In genomic region chr15:90151989-90152645, GRCh38 we compare ENCODE assay signal across 17 cellular contexts. TPM values are rescaled to one million over a fixed set of nuclear protein-coding genes. Genes with fewer than 3 reads are reported as not detected.
DNase-seq lines count a peak whose midpoint lies in the region; ATAC-seq, FAIRE-seq and TF ChIP-seq lines count a peak whose summit lies in the region.
"Had no signal": no experiment of that assay in that cellular context is flagged by ENCODE, and none has a peak within 500 bp of the region (broad histone marks: within the 10 kb centered on the region; RNA-seq: fewer than 3 reads in every experiment).

No MANE protein-coding gene starts in this region.

- H3K4me1 ChIP-seq in HUES64 (ENCODE audit: insufficient read depth, low read length), result peaks cover 26% of the 10 kb centered on the region
- H3K4me1 ChIP-seq in endodermal cell (ENCODE audit: control insufficient read depth, insufficient read depth, low read length), result no peaks in the 10 kb centered on the region
- H3K4me1 ChIP-seq in left lung, result peaks cover 10 to 11% of the 10 kb centered on the region in 2 donors

- no peaks in the 10 kb centered on the region for H3K36me3 Mint-ChIP-seq in endodermal cell (ENCODE audit: low read depth)
- H3K36me3 Mint-ChIP-seq: activated CD4-positive, alpha-beta memory T cell treated with anti-CD3 and anti-CD28 coated beads for 36 hours had no signal

- no peak for TF ChIP-seq CTCF in endodermal cell (conservative IDR thresholded peaks at IDR 0.05)
- no peak for TF ChIP-seq CTCF in left lung (IDR thresholded peaks at IDR 0.05)

- no peaks in the 10 kb centered on the region for H3K9me3 Mint-ChIP-seq in endodermal cell
- H3K9me3 Mint-ChIP-seq: activated CD4-positive, alpha-beta memory T cell treated with anti-CD3 and anti-CD28 coated beads for 36 hours; central memory CD8-positive, alpha-beta T cell had no signal

- H3K9ac ChIP-seq in HUES64 (ENCODE audit: low read depth, low read length) (peak overlapping the region; percentile 18; the same call in 1 of the 2 replicates), endodermal cell (ENCODE audit: extremely low read depth, low read length, poor library complexity, severe bottlenecking) (no peak overlapping the region)

- DNase-seq in endodermal cell (peak; percentile 88), left lung (no peak), posterior cingulate gyrus (peak in 7 of 10 donors; percentile 8 to 76 (median 31)), GM19239 (ENCODE audit: insufficient read length, low spot score) (no peak), DMS153 (lab: John Stamatoyannopoulos, UW) (no peak), NCI-H1930 (lab: John Stamatoyannopoulos, UW) (no peak)
- DNase-seq: activated CD4-positive, alpha-beta memory T cell treated with anti-CD3 and anti-CD28 coated beads for 36 hours; activated T-cell treated with anti-CD3 and anti-CD28 coated beads, Interleukin-2, amount 50 U/mL, for 48 hours; foreskin melanocyte; MG63; NCI-H2029; NCI-H510A treated with DMSO at 0.1 percent for 48 hours had no signal

- H3K4me3 ChIP-seq in HUES64 (ENCODE audit: low read length), result no peak overlapping the region
- H3K4me3 ChIP-seq in endodermal cell (ENCODE audit: low read length), result no peak overlapping the region
- H3K4me3 ChIP-seq in left lung, result no peak overlapping the region
- H3K4me3 ChIP-seq: MG63 had no signal

- peak overlapping the region; percentile 84 for H3K27ac Mint-ChIP-seq in endodermal cell
- H3K27ac Mint-ChIP-seq: activated CD4-positive, alpha-beta memory T cell treated with anti-CD3 and anti-CD28 coated beads for 36 hours had no signal

- FAIRE-seq in GM19239 (lab: Jason Lieb, UNC), result no peak
- FAIRE-seq: islet of Langerhans had no signal

- H3K27ac ChIP-seq in HUES64 (ENCODE audit: low read depth, low read length) (peak overlapping the region; percentile 60), endodermal cell (ENCODE audit: low read depth, low read length) (no peak overlapping the region), left lung (no peak overlapping the region)

- 31% methylated on average over 9 of the region's 10 CpGs for WGBS in HUES64
- WGBS in endodermal cell (ENCODE audit: insufficient coverage in 1 of 2, insufficient read length in 1 of 2), 2 experiments, result 58 to 63% methylated on average over 9 to 10 of the region's 10 CpGs

- peaks cover 22% of the 10 kb centered on the region for H3K4me1 Mint-ChIP-seq in endodermal cell
- H3K4me1 Mint-ChIP-seq: central memory CD8-positive, alpha-beta T cell had no signal

- H3K27me3 ChIP-seq in HUES64 (ENCODE audit: insufficient read depth, low read length), result peaks cover 7% of the 10 kb centered on the region
- no peaks in the 10 kb centered on the region for H3K27me3 ChIP-seq in endodermal cell (ENCODE audit: control insufficient read depth, insufficient read depth, low read length, poor library complexity, severe bottlenecking)
- no peaks in the 10 kb centered on the region for H3K27me3 ChIP-seq in left lung
- H3K27me3 ChIP-seq: MG63 had no signal

- peaks cover 3% of the 10 kb centered on the region for H3K27me3 Mint-ChIP-seq in endodermal cell (ENCODE audit: insufficient read depth)
- H3K27me3 Mint-ChIP-seq: activated CD4-positive, alpha-beta memory T cell treated with anti-CD3 and anti-CD28 coated beads for 36 hours; central memory CD8-positive, alpha-beta T cell had no signal

- ATAC-seq in left lung (peak; percentile 8), HG02798 (IDR thresholded peaks at IDR 0.05; ENCODE audit: poor library complexity, unreplicated experiment) (no peak)
- ATAC-seq: SK-N-SH treated with all-trans-retinoic acid at 6 μM for 48 hours had no signal

- no peak overlapping the region for H3K4me3 Mint-ChIP-seq in endodermal cell
- H3K4me3 Mint-ChIP-seq: activated CD4-positive, alpha-beta memory T cell treated with anti-CD3 and anti-CD28 coated beads for 36 hours; central memory CD8-positive, alpha-beta T cell had no signal

- H3K36me3 ChIP-seq in HUES64 (ENCODE audit: insufficient read depth, low read length) (no peaks in the 10 kb centered on the region), endodermal cell (ENCODE audit: control insufficient read depth, insufficient read depth, low read length) (no peaks in the 10 kb centered on the region), left lung (no peaks in the 10 kb centered on the region)
- H3K36me3 ChIP-seq: MG63 had no signal

- intact Hi-C loops in left lung (cut with DNase I) (no loop called here), posterior cingulate gyrus (cut with DNase I) (no loop called here)

- H3K9me3 ChIP-seq in HUES64 (ENCODE audit: insufficient read depth, low read depth, low read length), result no peaks in the 10 kb centered on the region
- H3K9me3 ChIP-seq in endodermal cell (ENCODE audit: control insufficient read depth, low read length), result no peaks in the 10 kb centered on the region
- no peaks in the 10 kb centered on the region for H3K9me3 ChIP-seq in left lung
- H3K9me3 ChIP-seq: MG63 had no signal

RNA-seq across cellular contexts. Expression of gene SEMA4B, which starts 49.0 kb away (rescaled TPM):
- 25.2 TPM for polyA plus RNA-seq in HUES64 (2013, experiment 1 of 2)
- polyA plus RNA-seq in HUES64 (2013, experiment 2 of 2), result 29.0 TPM
- total RNA-seq in endodermal cell, result 10 to 100 TPM; 25.1 to 33.1 TPM
- polyA plus RNA-seq in endodermal cell (2013, experiment 1 of 2), result 20.3 TPM
- polyA plus RNA-seq in endodermal cell (2013, experiment 2 of 2), result 19.6 TPM
- 10 to 100 TPM; 41.3 to 66.7 TPM for total RNA-seq in left lung

RNA-seq across cellular contexts. Expression of gene IDH2, which starts 49.8 kb away (rescaled TPM):
- polyA plus RNA-seq in HUES64 (2013, experiment 1 of 2), result 57.4 TPM
- 71.4 TPM for polyA plus RNA-seq in HUES64 (2013, experiment 2 of 2)
- 10 to 100 TPM; 27.0 to 50.8 TPM for total RNA-seq in endodermal cell
- polyA plus RNA-seq in endodermal cell (2013, experiment 1 of 2), result 120 TPM
- polyA plus RNA-seq in endodermal cell (2013, experiment 2 of 2), result 116 TPM
- total RNA-seq in left lung, result 10 to 100 TPM; 92.7 to 95.3 TPM

Comparison
In these comparisons a context has a peak if more than half of its experiments do, and no peak if none do; other contexts are left out.
1. DNase-seq: peak in endodermal cell (single experiment) and posterior cingulate gyrus (7 of 10); none in left lung (0 of 2), GM19239 (single experiment), DMS153 (single experiment) and NCI-H1930 (0 of 2).